ENCODE assay signal across 8 cellular contexts in genomic region chr12:50763637-50764115, GRCh38. TPM values are rescaled to one million over a fixed set of nuclear protein-coding genes. Genes with fewer than 3 reads are reported as not detected.
DNase-seq lines count a peak whose midpoint lies in the region; ATAC-seq and TF ChIP-seq lines count a peak whose summit lies in the region.

Gene ATF1, plus strand, starts transcription at chr12:50764101. Its CDS starts 16,045 bp downstream, at chr12:50780146.

- POLR2A ChIA-PET in T-cell (lab: Charles Lee), result interaction anchor here (0.6 to 0.7 kb wide), 3 partner anchors 14 to 475 kb away, joined by 3 to 10 read pairs (median 3); partner anchors contain the start of gene DAZAP2 (in 1 of the 2)

- H3K36me3 Mint-ChIP-seq in T-cell (no peaks in the 10 kb centered on the region), progenitor cell of endocrine pancreas (ENCODE audit: insufficient read depth) (peaks cover 1% of the 10 kb centered on the region)

- peak within 1 kb of the TSS; percentile 92 to 96 (median 93) for H3K4me3 Mint-ChIP-seq in T-cell
- H3K4me3 Mint-ChIP-seq in progenitor cell of endocrine pancreas (ENCODE audit: low read depth), result peak within 1 kb of the TSS; percentile 84

- DNase-seq in NCI-H1417 (lab: John Stamatoyannopoulos, UW), result peak; percentile 95 to 96 (median 96)
- DNase-seq in T-cell, result peak in 32 of 34 experiments; percentile 80 to 93 (median 88)
- peak; percentile 91 for DNase-seq in amniotic epithelial cell (ENCODE audit: low read depth)
- DNase-seq in left cardiac atrium, result peak; percentile 93
- peak; percentile 77 for DNase-seq in progenitor cell of endocrine pancreas (ENCODE audit: low spot score, unreplicated experiment)
- peak; percentile 96 for DNase-seq in upper lobe of right lung

- peak within 1 kb of the TSS; percentile 94 for H3K4me3 ChIP-seq in GM12875 (ENCODE audit: low read depth, low read length)
- peak within 1 kb of the TSS; percentile 93 for H3K4me3 ChIP-seq in upper lobe of right lung

- peaks cover 27 to 42% (median 41%) of the 10 kb centered on the region in 3 donors for H3K4me1 Mint-ChIP-seq in T-cell
- peaks cover 9% of the 10 kb centered on the region for H3K4me1 Mint-ChIP-seq in progenitor cell of endocrine pancreas (ENCODE audit: low read depth)

- no peaks in the 10 kb centered on the region for H3K36me3 ChIP-seq in upper lobe of right lung

- H3K9me3 Mint-ChIP-seq in T-cell (peaks cover 0 to 3% (median 0%) of the 10 kb centered on the region in 3 donors), progenitor cell of endocrine pancreas (ENCODE audit: low read depth) (no peaks in the 10 kb centered on the region)

- H3K27ac Mint-ChIP-seq in T-cell (peak within 1 kb of the TSS; percentile 94), progenitor cell of endocrine pancreas (peak within 1 kb of the TSS; percentile 99)

- intact Hi-C loops in left cardiac atrium (cut with DNase I), result no loop called here
- intact Hi-C loops in upper lobe of right lung (cut with DNase I), result no loop called here

- H3K4me1 ChIP-seq in upper lobe of right lung, result peaks cover 15% of the 10 kb centered on the region

- peak; percentile 81 for ATAC-seq in HG02642 (IDR thresholded peaks at IDR 0.05; ENCODE audit: poor library complexity, unreplicated experiment)
- peak; percentile 83 to 84 (median 84) for ATAC-seq in T-cell (replicated peaks in 1 of 4)
- peak; percentile 95 to 96 for ATAC-seq in left cardiac atrium
- ATAC-seq in upper lobe of right lung, result peak; percentile 94

- H3K27me3 Mint-ChIP-seq in T-cell (no peaks in the 10 kb centered on the region), progenitor cell of endocrine pancreas (no peaks in the 10 kb centered on the region)

- no peaks in the 10 kb centered on the region for H3K9me3 ChIP-seq in upper lobe of right lung

- TF ChIP-seq CTCF in GM12875 (IDR thresholded peaks at IDR 0.05; ENCODE audit: borderline replicate concordance, insufficient read depth, low read depth, low read length), result no peak
- no peak for TF ChIP-seq CTCF in progenitor cell of endocrine pancreas (IDR thresholded peaks at IDR 0.05; ENCODE audit: unreplicated experiment)
- TF ChIP-seq CTCF in upper lobe of right lung (IDR thresholded peaks at IDR 0.05), result no peak

- H3K27ac ChIP-seq in upper lobe of right lung, result peak within 1 kb of the TSS; percentile 88

- no peaks in the 10 kb centered on the region for H3K27me3 ChIP-seq in upper lobe of right lung

- CTCF ChIA-PET in T-cell (lab: Charles Lee), result interaction anchor here (0.6 to 2.8 kb wide), 2 partner anchors 65 to 263 kb away, joined by 3 to 34 read pairs; partner anchors contain the start of gene SLC11A2 (in 1 of the 2)

RNA-seq across cellular contexts. Expression of gene ATF1, which starts in this region (rescaled TPM):
- total RNA-seq in T-cell (10 to 100 TPM; 33.2 to 42.8 (median 35.5) TPM), left cardiac atrium (10 to 100 TPM; 23.2 to 26.0 TPM), progenitor cell of endocrine pancreas (30.1 and 32.1 TPM in 2 replicates), upper lobe of right lung (36.8 TPM)

Comparison
In these comparisons a context has a peak if more than half of its experiments do, and no peak if none do; other contexts are left out.
1. Peak in every context shown above with its lines: DNase-seq, ATAC-seq, H3K4me3 ChIP-seq and H3K27ac ChIP-seq.